Comparison of ENCODE assay signal across 29 cellular contexts in genomic region chr1:28783363-28783762, GRCh38. TPM values are rescaled to one million over a fixed set of nuclear protein-coding genes. Genes with fewer than 3 reads are reported as not detected.
"Had no signal": no experiment of that assay in that cellular context is flagged by ENCODE, and none has a peak within 500 bp of the region (broad histone marks: within the 10 kb centered on the region; RNA-seq: fewer than 3 reads in every experiment).

No MANE protein-coding gene starts in this region.

- H3K4me1 ChIP-seq: breast epithelium had no signal

- H3K27ac ChIP-seq: breast epithelium, SK-N-MC had no signal

- H3K4me3 Mint-ChIP-seq: activated B cell treated with CpG ODN at 0.5 μM for 24 hours; activated CD4-positive, alpha-beta T cell treated with anti-CD3 and anti-CD28 coated beads, Interleukin-2, amount 10 ng/mL, durations not matched to agents 24 days and 14 days; activated CD8-positive, alpha-beta memory T cell treated with anti-CD3 and anti-CD28 coated beads, Interleukin-2, amount 10 ng/mL, durations not matched to agents 7 days and 5 days; activated naive CD4-positive, alpha-beta T cell treated with anti-CD3 and anti-CD28 coated beads, Interleukin-2, amount 50 U/mL, for 24 hours; activated T-cell treated with anti-CD3 and anti-CD28 coated beads, Interleukin-2, amount 50 U/mL, for 24 hours; activated T-helper 1 cell treated with anti-CD3 and anti-CD28 coated beads, Interleukin-12 subunit alpha, Interleukin-12 subunit beta, Interleukin-2, Interleukin-4 antibody, amounts not matched to agents 30 ng/mL and 10 ng/mL and 1 ng/mL, durations not matched to agents 14 hours and 24 hours and 36 hours; T-cell had no signal

- H3K4me3 ChIP-seq: breast epithelium, MG63, SK-N-MC had no signal

- ATAC-seq: activated CD8-positive, alpha-beta memory T cell treated with anti-CD3 and anti-CD28 coated beads, Interleukin-2, amount 10 ng/mL, durations not matched to agents 7 days and 5 days; Panc1; Right ventricle myocardium inferior; T-cell had no signal

- DNase-seq: activated B cell treated with CpG ODN at 0.5 μM for 24 hours; activated CD4-positive, alpha-beta T cell treated with anti-CD3 and anti-CD28 coated beads for 1 hour; activated CD4-positive, alpha-beta T cell treated with anti-CD3 and anti-CD28 coated beads, Interleukin-2, amount 10 ng/mL, durations not matched to agents 24 days and 14 days; activated CD4-positive, alpha-beta T cell treated with anti-CD3 and anti-CD28 coated beads, Interleukin-2, amount 50 U/mL, for 48 hours; activated CD8-positive, alpha-beta memory T cell treated with anti-CD3 and anti-CD28 coated beads, Interleukin-2, amount 10 ng/mL, durations not matched to agents 7 days and 5 days; activated effector memory CD4-positive, alpha-beta T cell treated with Interleukin-2 at 50 U/mL for 16 hours; activated naive CD4-positive, alpha-beta T cell; activated T-cell treated with anti-CD3 and anti-CD28 coated beads, Interleukin-2, amount 50 U/mL, for 24 hours; caudate nucleus; MG63; NCI-H1105 treated with DMSO at 0.1 percent for 48 hours; NCI-H1436 treated with DMSO at 0.1 percent for 48 hours; NCI-H187 treated with DMSO at 0.1 percent for 48 hours; NCI-H2081 treated with DMSO at 0.1 percent for 48 hours; NCI-H510A treated with DMSO at 0.1 percent for 48 hours; NCI-H69; NK-92 treated with Interleukin-12 subunit alpha and Interleukin-12 subunit beta, amount 100 ng/mL, for 24 hours; RPMI8226; T-cell; T-helper 2 cell; T1000 had no signal

- H3K27me3 ChIP-seq: breast epithelium, MG63 had no signal

- H3K9me3 Mint-ChIP-seq: activated B cell treated with CpG ODN at 0.5 μM for 24 hours; activated CD4-positive, alpha-beta T cell treated with anti-CD3 and anti-CD28 coated beads, Interleukin-2, amount 10 ng/mL, durations not matched to agents 24 days and 14 days; activated naive CD4-positive, alpha-beta T cell treated with anti-CD3 and anti-CD28 coated beads, Interleukin-2, amount 50 U/mL, for 24 hours; activated T-cell treated with anti-CD3 and anti-CD28 coated beads, Interleukin-2, amount 50 U/mL, for 24 hours; activated T-helper 1 cell treated with anti-CD3 and anti-CD28 coated beads, Interleukin-12 subunit alpha, Interleukin-12 subunit beta, Interleukin-2, Interleukin-4 antibody, amounts not matched to agents 30 ng/mL and 10 ng/mL and 1 ng/mL, durations not matched to agents 14 hours and 24 hours and 36 hours; T-cell had no signal

- H3K36me3 ChIP-seq: breast epithelium, MG63 had no signal

- H3K9me3 ChIP-seq: breast epithelium, MG63 had no signal

- H3K27ac Mint-ChIP-seq: activated B cell treated with CpG ODN at 0.5 μM for 24 hours; activated CD4-positive, alpha-beta T cell treated with anti-CD3 and anti-CD28 coated beads, Interleukin-2, amount 10 ng/mL, durations not matched to agents 24 days and 14 days; activated CD8-positive, alpha-beta memory T cell treated with anti-CD3 and anti-CD28 coated beads, Interleukin-2, amount 10 ng/mL, durations not matched to agents 7 days and 5 days; activated naive CD4-positive, alpha-beta T cell treated with anti-CD3 and anti-CD28 coated beads, Interleukin-2, amount 50 U/mL, for 24 hours; activated T-cell treated with anti-CD3 and anti-CD28 coated beads, Interleukin-2, amount 50 U/mL, for 24 hours; activated T-helper 1 cell treated with anti-CD3 and anti-CD28 coated beads, Interleukin-12 subunit alpha, Interleukin-12 subunit beta, Interleukin-2, Interleukin-4 antibody, amounts not matched to agents 30 ng/mL and 10 ng/mL and 1 ng/mL, durations not matched to agents 14 hours and 24 hours and 36 hours; T-cell had no signal

- H3K36me3 Mint-ChIP-seq: activated CD8-positive, alpha-beta memory T cell treated with anti-CD3 and anti-CD28 coated beads, Interleukin-2, amount 10 ng/mL, durations not matched to agents 7 days and 5 days; activated naive CD4-positive, alpha-beta T cell treated with anti-CD3 and anti-CD28 coated beads, Interleukin-2, amount 50 U/mL, for 24 hours; T-cell had no signal

- H3K27me3 Mint-ChIP-seq: activated B cell treated with CpG ODN at 0.5 μM for 24 hours; activated naive CD4-positive, alpha-beta T cell treated with anti-CD3 and anti-CD28 coated beads, Interleukin-2, amount 50 U/mL, for 24 hours; T-cell had no signal

- FAIRE-seq: TTC549 had no signal

RNA-seq across cellular contexts. Expression of gene OPRD1, which starts 28.6 kb away (rescaled TPM):
- total RNA-seq: activated B cell treated with CpG ODN at 0.5 μM for 24 hours; activated CD8-positive, alpha-beta memory T cell treated with anti-CD3 and anti-CD28 coated beads, Interleukin-2, amount 10 ng/mL, durations not matched to agents 7 days and 5 days; aorta; breast epithelium; Right ventricle myocardium inferior; T-cell had no signal
- polyA plus RNA-seq: aorta had no signal
